ENCODE assay signal across 8 cellular contexts in the genomic region with DNA sequence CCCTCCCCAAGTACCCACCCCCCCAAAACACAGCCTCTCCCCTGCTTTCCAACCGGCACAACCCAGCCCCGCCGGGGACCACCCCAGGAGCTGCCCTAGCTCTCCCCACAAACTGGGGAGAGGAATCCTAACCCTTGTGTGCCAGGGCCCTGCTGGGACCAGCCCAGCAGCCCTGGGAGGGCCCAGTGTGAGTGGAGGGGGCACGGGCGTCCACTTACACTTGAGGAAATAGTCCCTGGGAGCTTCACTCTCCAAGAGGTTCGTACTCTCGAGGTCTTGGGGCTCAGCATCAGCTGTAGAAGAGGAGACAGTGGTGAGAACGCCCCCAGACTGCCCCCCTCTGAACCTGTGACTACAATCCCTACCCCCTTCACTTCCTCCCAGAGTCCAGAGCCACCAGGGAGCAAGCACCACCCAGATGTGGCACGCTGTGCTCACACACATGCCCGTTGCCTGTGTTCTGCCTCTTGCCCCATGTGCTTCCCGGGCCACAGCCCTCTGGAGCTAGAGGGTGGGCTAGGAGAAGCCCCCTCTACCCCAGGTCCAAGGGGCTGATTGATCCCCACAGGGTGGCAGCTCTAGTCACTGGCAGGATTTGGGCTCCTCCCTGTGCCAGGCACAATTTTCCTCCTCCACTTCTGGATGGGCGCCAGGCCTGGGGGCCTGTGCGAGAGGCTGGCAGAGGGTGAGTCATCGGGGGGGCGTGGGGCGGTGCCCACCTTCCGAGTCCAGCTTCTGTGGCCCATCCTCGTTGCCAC. TPM values are rescaled to one million over a fixed set of nuclear protein-coding genes. Genes with fewer than 3 reads are reported as not detected.
A peak's percentile ranks its signal among the peaks of the same experiment; 100 is the strongest.
DNase-seq lines count a peak whose midpoint lies in the region; ATAC-seq and TF ChIP-seq lines count a peak whose summit lies in the region.

No MANE protein-coding gene starts in this region.

- no peaks in the 10 kb centered on the region for H3K27me3 Mint-ChIP-seq in activated CD4-positive, alpha-beta T cell treated with anti-CD3 and anti-CD28 coated beads, Interleukin-2, amount 10 ng/mL, durations not matched to agents 7 days and 5 days
- H3K27me3 Mint-ChIP-seq in activated T-helper 2 cell treated with anti-CD3 and anti-CD28 coated beads, Interferon-gamma antibody, Interleukin-2, Interleukin-4, amounts not matched to agents 10 μg/mL and 5 μg/mL and 100 μg/mL, durations not matched to agents 14 hours and 24 hours and 36 hours (ENCODE audit: low read depth), result peaks cover 5% of the 10 kb centered on the region

- no peak for ATAC-seq in right lobe of liver
- no peak for ATAC-seq in HG03520 (IDR thresholded peaks at IDR 0.05; ENCODE audit: unreplicated experiment)

- TF ChIP-seq POLR2A in right lobe of liver (IDR thresholded peaks at IDR 0.05), result no peak

- H3K36me3 ChIP-seq in right lobe of liver, result peaks cover 0 to 7% (median 0%) of the 10 kb centered on the region in 4 donors
- peaks cover 9 to 25% (median 21%) of the 10 kb centered on the region in 3 donors for H3K36me3 ChIP-seq in tibial artery
- peaks cover 19% of the 10 kb centered on the region for H3K36me3 ChIP-seq in HAP-1 (replicated peaks)

- H3K4me1 Mint-ChIP-seq in activated CD4-positive, alpha-beta T cell treated with anti-CD3 and anti-CD28 coated beads, Interleukin-2, amount 10 ng/mL, durations not matched to agents 7 days and 5 days, result peaks cover 51% of the 10 kb centered on the region
- peaks cover 36% of the 10 kb centered on the region for H3K4me1 Mint-ChIP-seq in activated T-helper 2 cell treated with anti-CD3 and anti-CD28 coated beads, Interferon-gamma antibody, Interleukin-2, Interleukin-4, amounts not matched to agents 10 μg/mL and 5 μg/mL and 100 μg/mL, durations not matched to agents 14 hours and 24 hours and 36 hours (ENCODE audit: low read depth)

- DNase-seq in activated CD4-positive, alpha-beta T cell treated with anti-CD3 and anti-CD28 coated beads, Interleukin-2, amount 10 ng/mL, durations not matched to agents 7 days and 5 days, result no peak
- DNase-seq in activated CD4-positive, alpha-beta T cell treated with anti-CD3 and anti-CD28 coated beads, Interleukin-2, amount 50 U/mL, for 1 hour, result no peak
- no peak for DNase-seq in activated T-helper 2 cell treated with anti-CD3 and anti-CD28 coated beads, Interferon-gamma antibody, Interleukin-2, Interleukin-4, amounts not matched to agents 10 μg/mL and 5 μg/mL and 100 μg/mL, durations not matched to agents 14 hours and 24 hours and 36 hours (ENCODE audit: low spot score)
- DNase-seq in right lobe of liver (no peak), tibial artery (peak in 1 of 2 donors; percentile 68), HAP-1 (ENCODE audit: low spot score in 2 of 2) (no peak), GM10248 (ENCODE audit: extremely low spot score) (no peak)

- no peaks in the 10 kb centered on the region for H3K9me3 ChIP-seq in right lobe of liver
- no peaks in the 10 kb centered on the region for H3K9me3 ChIP-seq in tibial artery
- no peaks in the 10 kb centered on the region for H3K9me3 ChIP-seq in HAP-1

- in situ Hi-C loops in HAP-1 (cut with MboI; ENCODE audit: low sequenced_read_pairs), result no loop called here

- H3K4me3 ChIP-seq in right lobe of liver (no peak overlapping the region), tibial artery (peak overlapping the region; percentile 64 to 79), HAP-1 (no peak overlapping the region)

- H3K9me3 Mint-ChIP-seq in activated CD4-positive, alpha-beta T cell treated with anti-CD3 and anti-CD28 coated beads, Interleukin-2, amount 10 ng/mL, durations not matched to agents 7 days and 5 days, result no peaks in the 10 kb centered on the region
- no peaks in the 10 kb centered on the region for H3K9me3 Mint-ChIP-seq in activated T-helper 2 cell treated with anti-CD3 and anti-CD28 coated beads, Interferon-gamma antibody, Interleukin-2, Interleukin-4, amounts not matched to agents 10 μg/mL and 5 μg/mL and 100 μg/mL, durations not matched to agents 14 hours and 24 hours and 36 hours

- H3K27ac Mint-ChIP-seq in activated CD4-positive, alpha-beta T cell treated with anti-CD3 and anti-CD28 coated beads, Interleukin-2, amount 10 ng/mL, durations not matched to agents 7 days and 5 days, result peak overlapping the region; percentile 99
- H3K27ac Mint-ChIP-seq in activated T-helper 2 cell treated with anti-CD3 and anti-CD28 coated beads, Interferon-gamma antibody, Interleukin-2, Interleukin-4, amounts not matched to agents 10 μg/mL and 5 μg/mL and 100 μg/mL, durations not matched to agents 14 hours and 24 hours and 36 hours, result peak overlapping the region; percentile 93

- intact Hi-C loops in activated T-helper 2 cell treated with anti-CD3 and anti-CD28 coated beads, Interferon-gamma antibody, Interleukin-2, Interleukin-4, amounts not matched to agents 10 μg/mL and 5 μg/mL and 100 μg/mL, durations not matched to agents 14 hours and 24 hours and 36 hours (cut with micrococcal nuclease), result no loop called here
- intact Hi-C loops in right lobe of liver (cut with DNase I), result no loop called here
- intact Hi-C loops in tibial artery (cut with DNase I; ENCODE audit: low total_unique reads), result no loop called here

- H3K4me1 ChIP-seq in right lobe of liver (peaks cover 0 to 38% (median 9%) of the 10 kb centered on the region in 4 donors), tibial artery (peaks cover 17 to 73% (median 64%) of the 10 kb centered on the region in 4 donors), HAP-1 (peaks cover 15% of the 10 kb centered on the region)

- peak overlapping the region; percentile 67 to 89 (median 76) for H3K27ac ChIP-seq in right lobe of liver
- peak overlapping the region; percentile 87 to 97 for H3K27ac ChIP-seq in tibial artery

- TF ChIP-seq CTCF in right lobe of liver (IDR thresholded peaks at IDR 0.05) (no peak), tibial artery (IDR thresholded peaks at IDR 0.05) (no peak), GM10248 (IDR thresholded peaks at IDR 0.05; ENCODE audit: control extremely low read depth, extremely low read depth, low read depth, missing control alignments) (no peak)

- peak overlapping the region; percentile 99 for H3K4me3 Mint-ChIP-seq in activated CD4-positive, alpha-beta T cell treated with anti-CD3 and anti-CD28 coated beads, Interleukin-2, amount 10 ng/mL, durations not matched to agents 7 days and 5 days
- no peak overlapping the region for H3K4me3 Mint-ChIP-seq in activated T-helper 2 cell treated with anti-CD3 and anti-CD28 coated beads, Interferon-gamma antibody, Interleukin-2, Interleukin-4, amounts not matched to agents 10 μg/mL and 5 μg/mL and 100 μg/mL, durations not matched to agents 14 hours and 24 hours and 36 hours (ENCODE audit: low read depth)

- no peaks in the 10 kb centered on the region for H3K27me3 ChIP-seq in right lobe of liver
- no peaks in the 10 kb centered on the region for H3K27me3 ChIP-seq in tibial artery
- no peaks in the 10 kb centered on the region for H3K27me3 ChIP-seq in HAP-1 (ENCODE audit: low read depth)

- H3K36me3 Mint-ChIP-seq in activated CD4-positive, alpha-beta T cell treated with anti-CD3 and anti-CD28 coated beads, Interleukin-2, amount 10 ng/mL, durations not matched to agents 7 days and 5 days (ENCODE audit: low read depth), result peaks cover 18% of the 10 kb centered on the region
- peaks cover 18% of the 10 kb centered on the region for H3K36me3 Mint-ChIP-seq in activated T-helper 2 cell treated with anti-CD3 and anti-CD28 coated beads, Interferon-gamma antibody, Interleukin-2, Interleukin-4, amounts not matched to agents 10 μg/mL and 5 μg/mL and 100 μg/mL, durations not matched to agents 14 hours and 24 hours and 36 hours (ENCODE audit: low read depth)

- POLR2A ChIA-PET in activated CD4-positive, alpha-beta T cell treated with anti-CD3 and anti-CD28 coated beads, Interleukin-2, amount 10 ng/mL, durations not matched to agents 7 days and 5 days (lab: Charles Lee), result interaction anchor here (0.7 to 0.8 kb wide), 3 partner anchors 20 to 192 kb away, joined by 4 to 6 read pairs (median 4); partner anchors contain the start of gene WBP2
- POLR2A ChIA-PET in GM10248 (lab: Yijun Ruan, JAX), result interaction anchor here (0.7 to 1.2 kb wide), 2 partner anchors 11 to 99 kb away, joined by 3 to 8 read pairs; no protein-coding TSS in a partner anchor

- 0% methylated on average over 1 of the region's 18 CpGs for WGBS in right lobe of liver (ENCODE audit: insufficient coverage, low coverage, low lambda C conversion rate, missing lambda C conversion rate)

- CTCF ChIA-PET in activated CD4-positive, alpha-beta T cell treated with anti-CD3 and anti-CD28 coated beads, Interleukin-2, amount 10 ng/mL, durations not matched to agents 7 days and 5 days (lab: Charles Lee), result interaction anchor here (0.6 to 4.0 kb wide), 19 partner anchors 8 to 287 kb away, joined by 3 to 14 read pairs (median 4); partner anchors contain the start of genes GALK1, MRPL38 and TRIM65
- CTCF ChIA-PET in GM10248 (lab: Yijun Ruan, JAX), result interaction anchor here (0.5 to 7.5 kb wide), 13 partner anchors 8 to 133 kb away, joined by 3 to 89 read pairs (median 4); partner anchors contain the start of genes MRPL38 and WBP2

RNA-seq across cellular contexts. Expression of gene TRIM47, which starts 3.0 kb away (rescaled TPM):
- 10 to 100 TPM; 33.9 to 43.4 TPM for total RNA-seq in activated CD4-positive, alpha-beta T cell treated with anti-CD3 and anti-CD28 coated beads, Interleukin-2, amount 10 ng/mL, durations not matched to agents 7 days and 5 days
- total RNA-seq in activated T-helper 2 cell treated with anti-CD3 and anti-CD28 coated beads, Interferon-gamma antibody, Interleukin-2, Interleukin-4, amounts not matched to agents 10 μg/mL and 5 μg/mL and 100 μg/mL, durations not matched to agents 14 hours and 24 hours and 36 hours, result 22.5 and 24.5 TPM in 2 replicates
- 10 to 100 TPM in 5 of 6 experiments, 1 to 10 TPM in 1; 9.1 to 27.0 (median 21.5) TPM for total RNA-seq in right lobe of liver

RNA-seq across cellular contexts. Expression of gene WBP2, which starts 20.2 kb away (rescaled TPM):
- total RNA-seq in activated CD4-positive, alpha-beta T cell treated with anti-CD3 and anti-CD28 coated beads, Interleukin-2, amount 10 ng/mL, durations not matched to agents 7 days and 5 days, result 10 to 100 TPM; 76.8 to 83.5 TPM
- 79.3 and 80.7 TPM in 2 replicates for total RNA-seq in activated T-helper 2 cell treated with anti-CD3 and anti-CD28 coated beads, Interferon-gamma antibody, Interleukin-2, Interleukin-4, amounts not matched to agents 10 μg/mL and 5 μg/mL and 100 μg/mL, durations not matched to agents 14 hours and 24 hours and 36 hours
- 10 to 100 TPM; 57.5 to 99.2 (median 68.7) TPM for total RNA-seq in right lobe of liver

RNA-seq across cellular contexts. Expression of gene TRIM65, which starts 21.4 kb away (rescaled TPM):
- total RNA-seq in activated CD4-positive, alpha-beta T cell treated with anti-CD3 and anti-CD28 coated beads, Interleukin-2, amount 10 ng/mL, durations not matched to agents 7 days and 5 days, result 10 to 100 TPM; 26.5 to 28.7 TPM
- 42.8 and 45.6 TPM in 2 replicates for total RNA-seq in activated T-helper 2 cell treated with anti-CD3 and anti-CD28 coated beads, Interferon-gamma antibody, Interleukin-2, Interleukin-4, amounts not matched to agents 10 μg/mL and 5 μg/mL and 100 μg/mL, durations not matched to agents 14 hours and 24 hours and 36 hours
- 1 to 10 TPM; 5.9 to 8.1 (median 7.6) TPM for total RNA-seq in right lobe of liver

RNA-seq across cellular contexts. Expression of gene MRPL38, which starts 29.3 kb away (rescaled TPM):
- 10 to 100 TPM; 95.9 to 97.5 TPM for total RNA-seq in activated CD4-positive, alpha-beta T cell treated with anti-CD3 and anti-CD28 coated beads, Interleukin-2, amount 10 ng/mL, durations not matched to agents 7 days and 5 days
- 127 and 139 TPM in 2 replicates for total RNA-seq in activated T-helper 2 cell treated with anti-CD3 and anti-CD28 coated beads, Interferon-gamma antibody, Interleukin-2, Interleukin-4, amounts not matched to agents 10 μg/mL and 5 μg/mL and 100 μg/mL, durations not matched to agents 14 hours and 24 hours and 36 hours
- 10 to 100 TPM; 46.1 to 79.8 (median 57.3) TPM for total RNA-seq in right lobe of liver

RNA-seq across cellular contexts. Expression of gene UNC13D, which starts 31.2 kb away (rescaled TPM):
- 100 to 1,000 TPM; 161 to 182 TPM for total RNA-seq in activated CD4-positive, alpha-beta T cell treated with anti-CD3 and anti-CD28 coated beads, Interleukin-2, amount 10 ng/mL, durations not matched to agents 7 days and 5 days
- total RNA-seq in activated T-helper 2 cell treated with anti-CD3 and anti-CD28 coated beads, Interferon-gamma antibody, Interleukin-2, Interleukin-4, amounts not matched to agents 10 μg/mL and 5 μg/mL and 100 μg/mL, durations not matched to agents 14 hours and 24 hours and 36 hours, result 165 and 175 TPM in 2 replicates
- total RNA-seq in right lobe of liver, result 10 to 100 TPM in 3 of 6 experiments, 1 to 10 TPM in 3; 3.4 to 12.5 (median 10.7) TPM

Comparison
In these comparisons a context has a peak if more than half of its experiments do, and no peak if none do; other contexts are left out.
1. H3K4me3 ChIP-seq: peak in tibial artery (2 of 2); none in right lobe of liver (0 of 3) and HAP-1 (single experiment).